Comparison of ENCODE assay signal across 7 cellular contexts in genomic region chr19:16571689-16572331, GRCh38. TPM values are rescaled to one million over a fixed set of nuclear protein-coding genes. Genes with fewer than 3 reads are reported as not detected.
DNase-seq lines count a peak whose midpoint lies in the region; ATAC-seq, FAIRE-seq and TF ChIP-seq lines count a peak whose summit lies in the region.

No MANE protein-coding gene starts in this region.

- ATAC-seq in GM21825 (IDR thresholded peaks at IDR 0.05; ENCODE audit: unreplicated experiment) = peak; percentile 26
- peak; percentile 33 for ATAC-seq in GM12878
- no peak for ATAC-seq in HG02884 (IDR thresholded peaks at IDR 0.05; ENCODE audit: unreplicated experiment)

- H3K4me2 ChIP-seq in GM12878 (ENCODE audit: control insufficient read depth, insufficient read depth) = peak overlapping the region; percentile 96

- peaks cover 63% of the 10 kb centered on the region for H3K79me2 ChIP-seq in GM12878 (ENCODE audit: control insufficient read depth, insufficient read depth, low read length)

- TF ChIP-seq CTCF in GM13977 (IDR thresholded peaks at IDR 0.05; ENCODE audit: extremely low read depth, insufficient read depth, missing control alignments) = peak; percentile 3
- TF ChIP-seq CTCF in NB4 (IDR thresholded peaks at IDR 0.05; ENCODE audit: low read depth, low read length) = no peak
- no peak for TF ChIP-seq CTCF in GM12878 (IDR thresholded peaks at IDR 0.05 in 2 of 3, conservative IDR thresholded peaks at IDR 0.05 in 1 of 3; ENCODE audit: control insufficient read depth in 2 of 3, extremely low read depth in 1 of 3, insufficient read depth in 1 of 3, low read depth in 3 of 3, low read length in 3 of 3)

- peak overlapping the region; percentile 77 for H3K9ac ChIP-seq in GM12878 (ENCODE audit: control insufficient read depth, insufficient read depth, low read length)
- H3K9ac ChIP-seq in subcutaneous abdominal adipose tissue (ENCODE audit: low read length in 5 of 5) = peak overlapping the region; percentile 69 to 81 (median 79)

- H3K4me3 ChIP-seq in NB4 (ENCODE audit: low read depth, low read length) (peak overlapping the region; percentile 75), GM12878 (peak overlapping the region; percentile 96), subcutaneous abdominal adipose tissue (ENCODE audit: low read depth in 1 of 5, low read length in 5 of 5) (peak overlapping the region; percentile 54 to 96 (median 94))

- no peak for FAIRE-seq in GM12878 (lab: Jason Lieb, UNC)

- SMC1A ChIA-PET in GM12878 (lab: Charles Lee; ENCODE audit: uncharacterized antibody, unreplicated experiment) = interaction anchor here (1.0 to 2.7 kb wide), 2 partner anchors 10 to 17 kb away, joined by 3 to 20 read pairs; no protein-coding TSS in a partner anchor

- WGBS in GM12878 (ENCODE audit: insufficient coverage, insufficient replicate concordance, low lambda C conversion rate, missing lambda C conversion rate) = under 1% methylated on average over 55 of the region's 80 CpGs

- peak overlapping the region; percentile 71 for H2AFZ ChIP-seq in GM12878 (ENCODE audit: control insufficient read depth, low read depth, low read length)

- H3K4me1 ChIP-seq in GM12878 (ENCODE audit: control insufficient read depth, insufficient read depth, low read length) (peaks cover 10% of the 10 kb centered on the region), subcutaneous abdominal adipose tissue (ENCODE audit: control insufficient read depth in 5 of 5, insufficient read depth in 5 of 5, low read length in 5 of 5) (peaks cover 16 to 48% (median 40%) of the 10 kb centered on the region in 5 donors)

- RAD21 ChIA-PET in GM12878 (lab: Charles Lee; ENCODE audit: unreplicated experiment) = interaction anchor here (1.0 to 2.6 kb wide), 6 partner anchors 9 to 89 kb away, joined by 4 to 28 read pairs (median 7); partner anchors contain the start of genes SMIM7 and TMEM38A

- TF ChIP-seq RAD21 in GM12878 (IDR thresholded peaks at IDR 0.05; ENCODE audit: insufficient read depth, low read depth, low read length) = no peak

- no peaks in the 10 kb centered on the region for H3K9me3 ChIP-seq in GM12878 (replicated peaks; ENCODE audit: control insufficient read depth, insufficient read depth, low read length)
- H3K9me3 ChIP-seq in subcutaneous abdominal adipose tissue (ENCODE audit: control insufficient read depth in 5 of 5, low read length in 5 of 5) = no peaks in the 10 kb centered on the region

- no TSS peak for BruUV-seq in GM12878 (replicated peaks; lab: Mats Ljungman, UMichigan)

- TF ChIP-seq POLR2A in NB4 (IDR thresholded peaks at IDR 0.05; ENCODE audit: extremely low read depth, insufficient read length) (no peak), GM12878 (IDR thresholded peaks at IDR 0.05; ENCODE audit: low read depth, low read length) (no peak)

- peaks cover 2% of the 10 kb centered on the region; the same call in 1 of the 2 replicates for H4K20me1 ChIP-seq in GM12878 (ENCODE audit: control insufficient read depth, insufficient read depth)

- in situ Hi-C loops in GM13977 (cut with MboI; ENCODE audit: low pct_unique_long_range_greater_than_20kb, low sequenced_read_pairs, unreplicated experiment) = no loop called here
- in situ Hi-C loops in GM12878 (cut with MboI) = no loop called here

- CTCF ChIA-PET in GM12878 (lab: Yijun Ruan, JAX) = interaction anchor here (0.7 to 1.4 kb wide), 3 partner anchors 33 to 75 kb away, joined by 3 to 4 read pairs (median 3); partner anchors contain the start of genes C19orf44 and CALR3

- peaks cover 18 to 21% of the 10 kb centered on the region in 2 experiments for H3K36me3 ChIP-seq in GM12878 (ENCODE audit: control insufficient read depth in 2 of 2, insufficient read depth in 2 of 2, low read length in 1 of 2)
- peaks cover 2 to 52% (median 34%) of the 10 kb centered on the region in 5 donors for H3K36me3 ChIP-seq in subcutaneous abdominal adipose tissue (ENCODE audit: control insufficient read depth in 5 of 5, insufficient read depth in 5 of 5, low read length in 5 of 5)

- peak; percentile 62 for DNase-seq in GM13977 (ENCODE audit: low spot score)
- DNase-seq in NB4 (ENCODE audit: low read depth) = peak; percentile 52
- DNase-seq in GM12878 (ENCODE audit: low read depth, low spot score) = no peak

- no peak for TF ChIP-seq EP300 in GM12878 (IDR thresholded peaks at IDR 0.05; ENCODE audit: borderline replicate concordance in 1 of 2, control insufficient read depth in 1 of 2, low read depth in 2 of 2, low read length in 2 of 2)

- peak overlapping the region; percentile 69 for H3K27ac ChIP-seq in GM12878 (ENCODE audit: control insufficient read depth, insufficient read depth)
- H3K27ac ChIP-seq in layer of hippocampus (ENCODE audit: low read depth, low read length) = peak overlapping the region; percentile 68
- H3K27ac ChIP-seq in subcutaneous abdominal adipose tissue (ENCODE audit: low read depth, low read length) = no peak overlapping the region

- POLR2A ChIA-PET in GM12878 (lab: Charles Lee) = interaction anchor here (1.0 to 6.5 kb wide), 7 partner anchors 10 to 90 kb away, joined by 3 to 93 read pairs (median 4); partner anchors contain the start of gene SMIM7

- intact Hi-C loops in GM12878 (cut with micrococcal nuclease; ENCODE audit: unreplicated experiment) = no loop called here

- no peaks in the 10 kb centered on the region for H3K27me3 ChIP-seq in GM12878 (replicated peaks in 1 of 2; ENCODE audit: control insufficient read depth in 2 of 2, insufficient read depth in 2 of 2, low read length in 1 of 2)
- no peaks in the 10 kb centered on the region for H3K27me3 ChIP-seq in layer of hippocampus (ENCODE audit: control insufficient read depth, insufficient read depth, low read length)
- H3K27me3 ChIP-seq in subcutaneous abdominal adipose tissue (ENCODE audit: control insufficient read depth in 5 of 5, insufficient read depth in 4 of 5, low read length in 5 of 5) = no peaks in the 10 kb centered on the region

TF ChIP-seq in GM12878, 131 proteins besides CTCF, POLR2A, EP300 and RAD21 (continues in another document):
- peak; percentile 98 for TF ChIP-seq IKZF1 (conservative IDR thresholded peaks at IDR 0.05)

RNA-seq across cellular contexts. Expression of gene SLC35E1, which starts 0.4 kb away (rescaled TPM):
- total RNA-seq in GM12878 (2013; cell fraction: nucleolus; rRNA removed) = 130 and 131 TPM in 2 replicates
- 24.7 and 26.5 TPM in 2 replicates for total RNA-seq in GM12878 (2014; rRNA removed)
- total RNA-seq in GM12878 (2014; rRNA removed; fragmentation: Illumina TruSeq; extraction: Trizol) = 20.1 and 20.4 TPM in 2 replicates
- 30.9 and 33.7 TPM in 2 replicates for total RNA-seq in GM12878 (2021)
- polyA plus RNA-seq in GM12878 (2011; ENCODE audit: low read depth) = 23.4 TPM
- 28.7 and 37.7 TPM in 2 replicates for polyA plus RNA-seq in GM12878 (2011; rRNA removed)
- 42.7 and 47.6 TPM in 2 replicates for polyA plus RNA-seq in GM12878 (2011; cell fraction: cytosol; rRNA removed)
- polyA plus RNA-seq in GM12878 (2011; cell fraction: nucleus; rRNA removed) = 45.6 and 46.8 TPM in 2 replicates
- 32.1 and 35.8 TPM in 2 replicates for polyA plus RNA-seq in GM12878 (2012)
- polyA plus RNA-seq in GM12878 (2014; fragmentation: Illumina TruSeq; extraction: Trizol) = 20.5 and 23.8 TPM in 2 replicates
- 10 to 100 TPM; 11.3 to 15.1 TPM for polyA plus RNA-seq in GM12878 (2014; fragmentation: Nextera tagmentation; extraction: Ambion mirVana)
- 19.6 and 26.7 TPM in 2 replicates for polyA plus RNA-seq in GM12878 (2014; rRNA removed)
- 10 to 100 TPM; 12.6 to 20.0 TPM for polyA plus RNA-seq in GM12878 (2016; fragmentation: Nextera tagmentation; extraction: Ambion mirVana)
- 96.4 and 132 TPM in 2 replicates for polyA minus RNA-seq in GM12878 (2011; rRNA and poly(A)+ RNA removed)
- 29.0 and 31.5 TPM in 2 replicates for polyA minus RNA-seq in GM12878 (2011; cell fraction: cytosol; rRNA and poly(A)+ RNA removed)
- 27.3 and 43.1 TPM in 2 replicates for polyA minus RNA-seq in GM12878 (2011; cell fraction: nucleus; rRNA and poly(A)+ RNA removed)

RNA-seq across cellular contexts. Expression of gene CHERP, which starts 29.6 kb away (rescaled TPM):
- 47.2 and 55.4 TPM in 2 replicates for total RNA-seq in GM12878 (2013; cell fraction: nucleolus; rRNA removed)
- total RNA-seq in GM12878 (2014; rRNA removed) (3.6 and 4.9 TPM in 2 replicates), GM12878 (2014; rRNA removed; fragmentation: Illumina TruSeq; extraction: Trizol) (6.8 and 7.2 TPM in 2 replicates), GM12878 (2021) (57.5 and 65.3 TPM in 2 replicates)
- 13.6 TPM for polyA plus RNA-seq in GM12878 (2011; ENCODE audit: low read depth)
- polyA plus RNA-seq in GM12878 (2011; rRNA removed) (3.2 and 5.1 TPM in 2 replicates), GM12878 (2014; fragmentation: Illumina TruSeq; extraction: Trizol) (3.5 and 17.6 TPM in 2 replicates), GM12878 (2014; fragmentation: Nextera tagmentation; extraction: Ambion mirVana) (1 to 10 TPM in 1 of 2 experiments, under 1 TPM in 1; 0.66 to 1.7 TPM), GM12878 (2014; rRNA removed) (24.0 and 42.2 TPM in 2 replicates), GM12878 (2016; fragmentation: Nextera tagmentation; extraction: Ambion mirVana) (10 to 100 TPM; 47.1 to 49.4 TPM)
- 7.8 and 8.6 TPM in 2 replicates for polyA plus RNA-seq in GM12878 (2011; cell fraction: cytosol; rRNA removed)
- polyA plus RNA-seq in GM12878 (2011; cell fraction: nucleus; rRNA removed) = 45.6 and 76.2 TPM in 2 replicates
- polyA plus RNA-seq in GM12878 (2012) = 34.7 and 37.6 TPM in 2 replicates
- polyA minus RNA-seq in GM12878 (2011; rRNA and poly(A)+ RNA removed) = 4.5 and 8.6 TPM in 2 replicates
- polyA minus RNA-seq in GM12878 (2011; cell fraction: cytosol; rRNA and poly(A)+ RNA removed) = 9.5 and 14.8 TPM in 2 replicates
- 15.5 and 27.3 TPM in 2 replicates for polyA minus RNA-seq in GM12878 (2011; cell fraction: nucleus; rRNA and poly(A)+ RNA removed)

RNA-seq across cellular contexts. Expression of gene MED26, which starts 56.2 kb away (rescaled TPM):
- 44.3 and 46.5 TPM in 2 replicates for total RNA-seq in GM12878 (2013; cell fraction: nucleolus; rRNA removed)
- total RNA-seq in GM12878 (2014; rRNA removed) (13.8 and 15.3 TPM in 2 replicates), GM12878 (2014; rRNA removed; fragmentation: Illumina TruSeq; extraction: Trizol) (7.2 and 8.6 TPM in 2 replicates), GM12878 (2021) (20.2 and 21.4 TPM in 2 replicates)
- polyA plus RNA-seq in GM12878 (2011; ENCODE audit: low read depth) = 3.3 TPM
- polyA plus RNA-seq in GM12878 (2011; rRNA removed) (10.0 and 14.0 TPM in 2 replicates), GM12878 (2014; fragmentation: Illumina TruSeq; extraction: Trizol) (3.6 and 8.0 TPM in 2 replicates), GM12878 (2014; fragmentation: Nextera tagmentation; extraction: Ambion mirVana) (1 to 10 TPM; 1.1 to 2.2 TPM), GM12878 (2014; rRNA removed) (12.4 and 15.2 TPM in 2 replicates), GM12878 (2016; fragmentation: Nextera tagmentation; extraction: Ambion mirVana) (10 to 100 TPM in 1 of 2 experiments, 1 to 10 TPM in 1; 9.2 to 10.1 TPM)
- 14.4 and 19.2 TPM in 2 replicates for polyA plus RNA-seq in GM12878 (2011; cell fraction: cytosol; rRNA removed)
- 18.8 and 19.7 TPM in 2 replicates for polyA plus RNA-seq in GM12878 (2011; cell fraction: nucleus; rRNA removed)
- 7.8 and 10.8 TPM in 2 replicates for polyA plus RNA-seq in GM12878 (2012)
- 19.0 and 25.2 TPM in 2 replicates for polyA minus RNA-seq in GM12878 (2011; rRNA and poly(A)+ RNA removed)
- 12.0 and 15.0 TPM in 2 replicates for polyA minus RNA-seq in GM12878 (2011; cell fraction: cytosol; rRNA and poly(A)+ RNA removed)
- 21.2 and 41.1 TPM in 2 replicates for polyA minus RNA-seq in GM12878 (2011; cell fraction: nucleus; rRNA and poly(A)+ RNA removed)
